ENCODE assay signal across 8 cellular contexts in genomic region chr2:152466925-152467676, GRCh38.
DNase-seq lines count a peak whose midpoint lies in the region; ATAC-seq and TF ChIP-seq lines count a peak whose summit lies in the region.

No MANE protein-coding gene starts in this region.

- peaks cover 13 to 28% of the 10 kb centered on the region in 2 donors for H3K4me1 ChIP-seq in lung (ENCODE audit: control insufficient read depth in 2 of 2, insufficient read depth in 2 of 2, low read length in 2 of 2)

- H3K27me3 ChIP-seq in lung (ENCODE audit: control insufficient read depth, insufficient read depth): no peaks in the 10 kb centered on the region

- H3K36me3 Mint-ChIP-seq in activated T-helper 1 cell treated with anti-CD3 and anti-CD28 coated beads, Interleukin-12 subunit alpha, Interleukin-12 subunit beta, Interleukin-2, Interleukin-4 antibody, amounts not matched to agents 30 ng/mL and 10 ng/mL and 1 ng/mL, durations not matched to agents 14 hours and 24 hours and 36 hours (ENCODE audit: low read depth): no peaks in the 10 kb centered on the region

- H3K9me3 ChIP-seq in lung (ENCODE audit: control insufficient read depth in 2 of 2, insufficient read depth in 1 of 2, low read length in 1 of 2): no peaks in the 10 kb centered on the region

- H3K4me3 Mint-ChIP-seq in activated T-helper 1 cell treated with anti-CD3 and anti-CD28 coated beads, Interleukin-12 subunit alpha, Interleukin-12 subunit beta, Interleukin-2, Interleukin-4 antibody, amounts not matched to agents 30 ng/mL and 10 ng/mL and 1 ng/mL, durations not matched to agents 14 hours and 24 hours and 36 hours: no peak overlapping the region

- H3K27me3 Mint-ChIP-seq in activated T-helper 1 cell treated with anti-CD3 and anti-CD28 coated beads, Interleukin-12 subunit alpha, Interleukin-12 subunit beta, Interleukin-2, Interleukin-4 antibody, amounts not matched to agents 30 ng/mL and 10 ng/mL and 1 ng/mL, durations not matched to agents 14 hours and 24 hours and 36 hours (ENCODE audit: insufficient read depth): no peaks in the 10 kb centered on the region

- peak; percentile 89 for ATAC-seq in GM19023 (IDR thresholded peaks at IDR 0.05; ENCODE audit: unreplicated experiment)
- peak; percentile 92 for ATAC-seq in HG03045 (IDR thresholded peaks at IDR 0.05; ENCODE audit: unreplicated experiment)
- peak; percentile 66 for ATAC-seq in lung (ENCODE audit: insufficient read depth, low FRiP score)

- peaks cover 13% of the 10 kb centered on the region for H3K4me1 Mint-ChIP-seq in activated T-helper 1 cell treated with anti-CD3 and anti-CD28 coated beads, Interleukin-12 subunit alpha, Interleukin-12 subunit beta, Interleukin-2, Interleukin-4 antibody, amounts not matched to agents 30 ng/mL and 10 ng/mL and 1 ng/mL, durations not matched to agents 14 hours and 24 hours and 36 hours (ENCODE audit: low read depth)

- WGBS in lung, 2 donors: 52 to 55% methylated on average over 11 of the region's 11 CpGs

- H3K9me3 Mint-ChIP-seq in activated T-helper 1 cell treated with anti-CD3 and anti-CD28 coated beads, Interleukin-12 subunit alpha, Interleukin-12 subunit beta, Interleukin-2, Interleukin-4 antibody, amounts not matched to agents 30 ng/mL and 10 ng/mL and 1 ng/mL, durations not matched to agents 14 hours and 24 hours and 36 hours: no peaks in the 10 kb centered on the region

- CTCF ChIA-PET in HEK293T (lab: Yijun Ruan, JAX): interaction anchor here (1.4 kb wide), 1 partner anchor 169 kb away, joined by 6 read pairs; no protein-coding TSS in a partner anchor

- H3K27ac Mint-ChIP-seq in activated T-helper 1 cell treated with anti-CD3 and anti-CD28 coated beads, Interleukin-12 subunit alpha, Interleukin-12 subunit beta, Interleukin-2, Interleukin-4 antibody, amounts not matched to agents 30 ng/mL and 10 ng/mL and 1 ng/mL, durations not matched to agents 14 hours and 24 hours and 36 hours: no peak overlapping the region

- peak overlapping the region in 1 of 2 donors; percentile 89 for H3K27ac ChIP-seq in lung (ENCODE audit: low read depth in 1 of 2, low read length in 1 of 2)

- H3K36me3 ChIP-seq in lung (ENCODE audit: control insufficient read depth in 2 of 2, insufficient read depth in 2 of 2, low read length in 2 of 2): no peaks in the 10 kb centered on the region

- POLR2A ChIA-PET in HEK293T (lab: Yijun Ruan, JAX): interaction anchor here (1.1 kb wide), 1 partner anchor 34 kb away, joined by 3 read pairs; no protein-coding TSS in a partner anchor

- DNase-seq in SKM-1 (lab: John Stamatoyannopoulos, UW; ENCODE audit: unreplicated experiment): peak; percentile 80
- peak; percentile 35 for DNase-seq in lung (ENCODE audit: low spot score)
- no peak for DNase-seq in NCI-H146 (lab: John Stamatoyannopoulos, UW)
- DNase-seq in NCI-H1417 (lab: John Stamatoyannopoulos, UW): no peak
- DNase-seq in activated T-helper 1 cell treated with anti-CD3 and anti-CD28 coated beads, Interleukin-12 subunit alpha, Interleukin-12 subunit beta, Interleukin-2, Interleukin-4 antibody, amounts not matched to agents 30 ng/mL and 10 ng/mL and 1 ng/mL, durations not matched to agents 14 hours and 24 hours and 36 hours (ENCODE audit: low spot score): no peak
- no peak for DNase-seq in HEK293T (ENCODE audit: extremely low spot score)

- intact Hi-C loops in activated T-helper 1 cell treated with anti-CD3 and anti-CD28 coated beads, Interleukin-12 subunit alpha, Interleukin-12 subunit beta, Interleukin-2, Interleukin-4 antibody, amounts not matched to agents 30 ng/mL and 10 ng/mL and 1 ng/mL, durations not matched to agents 14 hours and 24 hours and 36 hours (cut with micrococcal nuclease): no loop called here

- H3K4me3 ChIP-seq in lung: no peak overlapping the region

- no peak for TF ChIP-seq CTCF in lung (IDR thresholded peaks at IDR 0.05; ENCODE audit: control extremely low read depth, extremely low read depth)

TF ChIP-seq in HEK293T, 16 proteins besides CTCF, POLR2A, EP300 and RAD21:
- no peak for TF ChIP-seq SUZ12 (IDR thresholded peaks at IDR 0.05)
- no peak for TF ChIP-seq PKNOX1 (IDR thresholded peaks at IDR 0.05)
- TF ChIP-seq ARNT (IDR thresholded peaks at IDR 0.05): no peak
- no peak for TF ChIP-seq TARDBP (IDR thresholded peaks at IDR 0.05)
- TF ChIP-seq NFRKB (IDR thresholded peaks at IDR 0.05): no peak
- no peak for TF ChIP-seq FOXK2 (IDR thresholded peaks at IDR 0.05)
- TF ChIP-seq ZNF384 (IDR thresholded peaks at IDR 0.05): no peak
- TF ChIP-seq BHLHE40 (IDR thresholded peaks at IDR 0.05; ENCODE audit: borderline replicate concordance): no peak
- no peak for TF ChIP-seq HDGF (IDR thresholded peaks at IDR 0.05; ENCODE audit: borderline replicate concordance)
- no peak for TF ChIP-seq SP1 (IDR thresholded peaks at IDR 0.05)
- TF ChIP-seq LEF1 (IDR thresholded peaks at IDR 0.05; ENCODE audit: borderline replicate concordance): no peak
- TF ChIP-seq CTBP1 (IDR thresholded peaks at IDR 0.05; ENCODE audit: borderline replicate concordance): no peak
- TF ChIP-seq FOXM1 (IDR thresholded peaks at IDR 0.05; ENCODE audit: borderline replicate concordance): no peak
- TF ChIP-seq ELF4 (IDR thresholded peaks at IDR 0.05): no peak
- TF ChIP-seq L3MBTL2 (conservative IDR thresholded peaks at IDR 0.05): no peak
- TF ChIP-seq FOXA1 (IDR thresholded peaks at IDR 0.05): no peak

Comparison
In these comparisons a context has a peak if more than half of its experiments do, and no peak if none do; other contexts are left out.
1. DNase-seq: peak in SKM-1 (single experiment) and lung (single experiment); none in NCI-H146 (single experiment), NCI-H1417 (0 of 3), activated T-helper 1 cell treated with anti-CD3 and anti-CD28 coated beads, Interleukin-12 subunit alpha, Interleukin-12 subunit beta, Interleukin-2, Interleukin-4 antibody, amounts not matched to agents 30 ng/mL and 10 ng/mL and 1 ng/mL, durations not matched to agents 14 hours and 24 hours and 36 hours (single experiment) and HEK293T (single experiment).
2. Peak in every context shown above with its lines, with median percentiles within 50 percentile points of each other: ATAC-seq.